9 cellular contexts compared by ENCODE assay signal in genomic region chr9:93134018-93134739, GRCh38. TPM values are rescaled to one million over a fixed set of nuclear protein-coding genes. Genes with fewer than 3 reads are reported as not detected.
A peak's percentile ranks its signal among the peaks of the same experiment; 100 is the strongest.
DNase-seq lines count a peak whose midpoint lies in the region; ATAC-seq, FAIRE-seq and TF ChIP-seq lines count a peak whose summit lies in the region.
"Had no signal": no experiment of that assay in that cellular context is flagged by ENCODE, and none has a peak within 500 bp of the region (broad histone marks: within the 10 kb centered on the region; RNA-seq: fewer than 3 reads in every experiment).

NINJ1 (minus strand) TSS chr9:93134251; CDS start chr9:93134217, 34 bp downstream.

- POLR2A ChIA-PET in A673 (lab: Charles Lee; ENCODE audit: low non-redundant PET) (no interaction called here), endothelial cell of umbilical vein (lab: Charles Lee) (interaction anchor here (0.6 to 1.7 kb wide), 3 partner anchors 15 to 459 kb away, joined by 5 to 11 read pairs (median 8); partner anchors contain the start of gene CARD19)

- peak within 1 kb of the TSS; percentile 86 for H3K4me3 ChIP-seq in A673 (ENCODE audit: low read depth, low read length, poor library complexity, severe bottlenecking)
- peak within 1 kb of the TSS; percentile 54 to 63 (median 58) for H3K4me3 ChIP-seq in endothelial cell of umbilical vein (replicated peaks in 1 of 3; ENCODE audit: insufficient read depth in 1 of 3, low read depth in 1 of 3, low read length in 3 of 3)
- peak within 1 kb of the TSS; percentile 83 to 85 for H3K4me3 ChIP-seq in mucosa of rectum (ENCODE audit: low read length in 2 of 2)

- no TSS peak for BruUV-seq in A673 (replicated peaks; lab: Mats Ljungman, UMichigan)
- no TSS peak for BruUV-seq in endothelial cell of umbilical vein (replicated peaks; lab: Mats Ljungman, UMichigan)

- intact Hi-C loops in A673 (cut with micrococcal nuclease; ENCODE audit: unreplicated experiment) (no loop called here), endothelial cell of umbilical vein (cut with micrococcal nuclease) (no loop called here)

- CTCF ChIA-PET in A673 (lab: Charles Lee) (no interaction called here), endothelial cell of umbilical vein (lab: Charles Lee) (interaction anchor here (0.8 to 1.8 kb wide), 10 partner anchors 10 to 432 kb away, joined by 3 to 13 read pairs (median 5); no protein-coding TSS in a partner anchor)

- peaks cover 8% of the 10 kb centered on the region for H3K79me2 ChIP-seq in endothelial cell of umbilical vein (ENCODE audit: control insufficient read depth, insufficient read depth, low read length)

- DNase-seq in A673 (ENCODE audit: low spot score) (peak; percentile 77), NCI-H510A (lab: John Stamatoyannopoulos, UW) (peak; percentile 56), endothelial cell of umbilical vein (ENCODE audit: low read depth, low spot score) (peak; percentile 83)
- DNase-seq in activated CD8-positive, alpha-beta memory T cell treated with anti-CD3 and anti-CD28 coated beads, Interleukin-2, amount 50 U/mL, for 24 hours (ENCODE audit: extremely low read depth) = peak; percentile 62
- peak; percentile 90 for DNase-seq in stimulated activated CD8-positive, alpha-beta memory T cell treated with anti-CD3 and anti-CD28 coated beads, Interleukin-4, amount 100 ng/mL, for 48 hours

- H3K27me3 ChIP-seq in A673 (replicated peaks; ENCODE audit: insufficient read depth, low read depth, low read length, poor library complexity) (no peaks in the 10 kb centered on the region), endothelial cell of umbilical vein (ENCODE audit: control insufficient read depth in 2 of 2, insufficient read depth in 2 of 2, low read length in 2 of 2) (no peaks in the 10 kb centered on the region), mucosa of rectum (ENCODE audit: control insufficient read depth in 2 of 2, insufficient read depth in 2 of 2, low read length in 2 of 2) (no peaks in the 10 kb centered on the region)

- no peaks in the 10 kb centered on the region for H4K20me1 ChIP-seq in endothelial cell of umbilical vein (replicated peaks; ENCODE audit: control insufficient read depth, extremely low read depth, insufficient read depth, low read length)

- H3K9ac ChIP-seq in endothelial cell of umbilical vein (replicated peaks; ENCODE audit: extremely low read depth, insufficient read depth, low read length) (peak within 1 kb of the TSS; percentile 92), mucosa of rectum (ENCODE audit: low read depth in 1 of 2, low read length in 2 of 2) (peak within 1 kb of the TSS; percentile 91 to 95)

- H3K9me3 ChIP-seq in A673 (ENCODE audit: low read depth, low read length, poor library complexity, severe bottlenecking) = no peaks in the 10 kb centered on the region
- no peaks in the 10 kb centered on the region for H3K9me3 ChIP-seq in endothelial cell of umbilical vein (replicated peaks; ENCODE audit: control insufficient read depth, insufficient read depth, low read length)
- no peaks in the 10 kb centered on the region for H3K9me3 ChIP-seq in mucosa of rectum (ENCODE audit: control insufficient read depth in 2 of 2, low read length in 2 of 2)

- peak within 1 kb of the TSS; percentile 89 for H2AFZ ChIP-seq in endothelial cell of umbilical vein (ENCODE audit: low read depth, low read length)

- H3K4me1 ChIP-seq in A673 (ENCODE audit: insufficient read depth, low read length, poor library complexity, severe bottlenecking) (peaks cover 10% of the 10 kb centered on the region), endothelial cell of umbilical vein (ENCODE audit: control insufficient read depth, extremely low read depth, insufficient read depth, low read length) (peaks cover 49% of the 10 kb centered on the region), mucosa of rectum (ENCODE audit: control insufficient read depth in 2 of 2, insufficient read depth in 2 of 2, low read length in 2 of 2) (peaks cover 39 to 43% of the 10 kb centered on the region in 2 donors)

- no peaks in the 10 kb centered on the region for H3K9me1 ChIP-seq in endothelial cell of umbilical vein (replicated peaks; ENCODE audit: control insufficient read depth, extremely low read depth, insufficient read depth, low read length)

- dilution Hi-C loops in endothelial cell of umbilical vein (cut with MboI; ENCODE audit: extremely low pct_ligation_motif_present, low sequenced_read_pairs) = no loop called here

- H3K27ac ChIP-seq in A673 (ENCODE audit: low read depth, low read length, poor library complexity, severe bottlenecking) = peak within 1 kb of the TSS; percentile 82
- peak within 1 kb of the TSS; percentile 75 for H3K27ac ChIP-seq in endothelial cell of umbilical vein (ENCODE audit: insufficient read depth, low read depth, low read length)
- peak within 1 kb of the TSS; percentile 94 for H3K27ac ChIP-seq in mucosa of rectum (ENCODE audit: low read depth in 2 of 2, low read length in 2 of 2)

- ATAC-seq in GM18499 (IDR thresholded peaks at IDR 0.05; ENCODE audit: insufficient read depth, unreplicated experiment) (peak; percentile 48), HG02938 (IDR thresholded peaks at IDR 0.05; ENCODE audit: unreplicated experiment) (peak; percentile 65)

- H3K36me3 ChIP-seq in A673 (ENCODE audit: insufficient read depth, low read length, poor library complexity, severe bottlenecking) = no peaks in the 10 kb centered on the region
- H3K36me3 ChIP-seq in endothelial cell of umbilical vein (ENCODE audit: control insufficient read depth in 2 of 2, extremely low read depth in 1 of 2, insufficient read depth in 2 of 2, low read length in 2 of 2) = no peaks in the 10 kb centered on the region
- no peaks in the 10 kb centered on the region for H3K36me3 ChIP-seq in mucosa of rectum (ENCODE audit: control insufficient read depth in 2 of 2, insufficient read depth in 2 of 2, low read length in 2 of 2)

- H3K4me2 ChIP-seq in endothelial cell of umbilical vein (ENCODE audit: insufficient read depth, low read length) = peak within 1 kb of the TSS; percentile 47

- TF ChIP-seq POLR2A in endothelial cell of umbilical vein (IDR thresholded peaks at IDR 0.05; ENCODE audit: low read depth, low read length) = peak; percentile 77

- no peak for TF ChIP-seq CTCF in A673 (conservative IDR thresholded peaks at IDR 0.05; ENCODE audit: low read depth, low read length)
- peak in 1 of 2 donors; percentile 5 for TF ChIP-seq CTCF in endothelial cell of umbilical vein (IDR thresholded peaks at IDR 0.05; ENCODE audit: extremely low read depth in 1 of 2, insufficient read depth in 1 of 2, low read depth in 1 of 2, low read length in 2 of 2)

- FAIRE-seq in endothelial cell of umbilical vein (lab: Jason Lieb, UNC) = peak; percentile 76
- FAIRE-seq: TTC549 had no signal

TF ChIP-seq in endothelial cell of umbilical vein, 7 proteins besides CTCF, POLR2A, EP300 and RAD21:
- no peak for TF ChIP-seq MAX (IDR thresholded peaks at IDR 0.05; ENCODE audit: insufficient read depth, insufficient read length)
- no peak for TF ChIP-seq EZH2 (IDR thresholded peaks at IDR 0.05; ENCODE audit: borderline replicate concordance, low read depth, low read length, severe bottlenecking)
- TF ChIP-seq POLR2AphosphoS5 (IDR thresholded peaks at IDR 0.05; ENCODE audit: insufficient read depth, low read depth, low read length) = peak; percentile 43
- no peak for TF ChIP-seq JUN (IDR thresholded peaks at IDR 0.05; ENCODE audit: borderline replicate concordance, insufficient read depth, insufficient read length, low read depth)
- TF ChIP-seq FOS (IDR thresholded peaks at IDR 0.05; ENCODE audit: borderline replicate concordance, insufficient read depth, low read length) = no peak
- no peak for TF ChIP-seq MYC (IDR thresholded peaks at IDR 0.05; ENCODE audit: low read depth, low read length)
- TF ChIP-seq GATA2 (IDR thresholded peaks at IDR 0.05; ENCODE audit: insufficient read depth, insufficient read length, low read depth, low read length) = no peak

RNA-seq across cellular contexts. Expression of gene NINJ1, which starts in this region (rescaled TPM):
- total RNA-seq in A673 (2021) (9.2 and 13.7 TPM in 2 replicates), endothelial cell of umbilical vein (31.5 and 42.2 TPM in 2 replicates)
- 57.7 and 75.4 TPM in 2 replicates for polyA plus RNA-seq in endothelial cell of umbilical vein
- polyA plus RNA-seq in endothelial cell of umbilical vein (2011; cell fraction: cytosol; rRNA removed) = 41.6 and 45.2 TPM in 2 replicates
- 13.5 and 16.1 TPM in 2 replicates for polyA plus RNA-seq in endothelial cell of umbilical vein (2011; cell fraction: nucleus; rRNA removed)
- polyA plus RNA-seq in endothelial cell of umbilical vein (2012) = 47.0 and 62.3 TPM in 2 replicates
- polyA minus RNA-seq in endothelial cell of umbilical vein = 17.9 and 23.1 TPM in 2 replicates
- 9.3 TPM for polyA minus RNA-seq in endothelial cell of umbilical vein (2011; cell fraction: cytosol; rRNA and poly(A)+ RNA removed)
- polyA minus RNA-seq in endothelial cell of umbilical vein (2011; cell fraction: nucleus; rRNA and poly(A)+ RNA removed) = 6.6 and 11.2 TPM in 2 replicates

Comparison
In these comparisons a context has a peak if more than half of its experiments do, and no peak if none do; other contexts are left out.
1. Peak in every context shown above with its lines: DNase-seq, ATAC-seq, H3K4me3 ChIP-seq and H3K27ac ChIP-seq.